Comparison of ENCODE assay signal across 8 cellular contexts in genomic region chr16:23836404-23837291, GRCh38. TPM values are rescaled to one million over a fixed set of nuclear protein-coding genes. Genes with fewer than 3 reads are reported as not detected.
DNase-seq lines count a peak whose midpoint lies in the region; ATAC-seq and TF ChIP-seq lines count a peak whose summit lies in the region.

No MANE protein-coding gene starts in this region.

- peaks cover 50 to 53% of the 10 kb centered on the region in 2 donors for H3K4me1 Mint-ChIP-seq in immature natural killer cell

- H3K4me1 ChIP-seq in BE2C = no peaks in the 10 kb centered on the region

- H3K9me3 ChIP-seq in BE2C = no peaks in the 10 kb centered on the region

- peaks cover 4 to 12% (median 4%) of the 10 kb centered on the region in 3 donors for H3K36me3 Mint-ChIP-seq in immature natural killer cell

- TF ChIP-seq CTCF in BE2C (IDR thresholded peaks at IDR 0.05; ENCODE audit: low read depth, low read length) = no peak

- peak overlapping the region; percentile 92 to 99 (median 96) for H3K4me3 Mint-ChIP-seq in immature natural killer cell

- H3K4me3 ChIP-seq in BE2C (ENCODE audit: low read depth, low read length) = no peak overlapping the region

- no peaks in the 10 kb centered on the region for H3K9me3 Mint-ChIP-seq in immature natural killer cell

- ATAC-seq in GM21381 (IDR thresholded peaks at IDR 0.05; ENCODE audit: unreplicated experiment) = peak; percentile 19
- ATAC-seq in GM18520 (IDR thresholded peaks at IDR 0.05; ENCODE audit: unreplicated experiment) = no peak

- H3K27me3 Mint-ChIP-seq in immature natural killer cell (ENCODE audit: low read depth in 3 of 3) = peaks cover 0 to 7% (median 1%) of the 10 kb centered on the region in 3 donors

- peak; percentile 9 for DNase-seq in BE2C
- peak; percentile 32 for DNase-seq in NOMO-1 treated with dmso at 0.1 percent for 144 hours (lab: John Stamatoyannopoulos, UW; ENCODE audit: unreplicated experiment)
- peak; percentile 66 for DNase-seq in activated gamma-delta T cell treated with Interleukin-2 at 50 U/mL for 16 hours
- DNase-seq in immature natural killer cell = peak; percentile 46 to 54 (median 53)
- DNase-seq in stimulated activated CD8-positive, alpha-beta memory T cell treated with anti-CD3 and anti-CD28 coated beads, Interleukin-4, amount 100 ng/mL, for 4 hours (ENCODE audit: low read depth in 2 of 2, low spot score in 1 of 2) = peak; percentile 25 to 41
- no peak for DNase-seq in NCI-H2029 treated with DMSO at 0.1 percent for 48 hours (lab: John Stamatoyannopoulos, UW)

- H3K27me3 ChIP-seq in BE2C = peaks cover 41% of the 10 kb centered on the region

- peak overlapping the region; percentile 61 to 82 (median 79) for H3K27ac Mint-ChIP-seq in immature natural killer cell

- H3K36me3 ChIP-seq in BE2C = no peaks in the 10 kb centered on the region

RNA-seq across cellular contexts. Expression of gene PRKCB, which starts 0.9 kb away (rescaled TPM):
- not detected for polyA plus RNA-seq in BE2C (2012; ENCODE audit: insufficient read depth, insufficient read length, low read depth)
- polyA plus RNA-seq in immature natural killer cell = 100 to 1,000 TPM in 2 of 3 donors, 10 to 100 TPM in 1; 78.7 to 110 (median 104) TPM
